Comparison of ENCODE assay signal across 8 cellular contexts in the genomic region with DNA sequence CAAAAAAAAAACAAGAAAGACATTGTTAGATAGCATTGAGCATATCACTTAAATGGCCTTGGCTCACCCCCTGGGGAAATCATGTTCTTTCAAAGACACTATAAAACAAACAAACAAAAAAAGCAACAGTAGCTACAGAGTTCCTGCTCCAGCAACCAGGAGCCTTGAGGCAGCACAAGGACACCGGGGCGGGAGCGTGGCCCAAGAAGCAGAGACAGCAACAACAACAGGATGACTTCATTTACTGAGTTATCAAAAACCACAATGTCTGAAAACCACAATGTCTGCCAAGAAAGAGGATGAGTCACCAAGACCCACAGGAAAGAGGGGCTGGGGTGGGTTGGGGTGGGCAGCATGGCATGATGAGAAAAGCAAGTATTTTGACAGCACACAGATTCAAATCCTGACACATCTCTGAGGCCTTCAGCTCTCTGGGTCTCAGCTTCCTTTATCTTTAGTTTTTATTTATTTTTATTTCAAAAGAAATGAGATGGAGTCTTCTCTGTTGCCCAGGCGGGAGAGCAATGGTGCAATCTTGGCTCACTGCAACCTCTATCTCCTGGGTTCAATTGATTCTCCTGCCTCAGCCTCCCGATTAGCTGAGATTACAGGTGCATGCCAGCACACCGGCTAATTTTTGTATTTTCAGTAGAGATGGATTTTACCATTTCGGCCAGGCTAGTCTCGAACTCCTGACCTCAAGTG. TPM values are rescaled to one million over a fixed set of nuclear protein-coding genes. Genes with fewer than 3 reads are reported as not detected.
DNase-seq lines count a peak whose midpoint lies in the region; ATAC-seq and TF ChIP-seq lines count a peak whose summit lies in the region.

No MANE protein-coding gene starts in this region.

- DNase-seq in HCEC 1CT = peak; percentile 88
- peak; percentile 50 for DNase-seq in SW480 (ENCODE audit: low spot score)
- peak; percentile 63 for DNase-seq in activated naive CD8-positive, alpha-beta T cell treated with anti-CD3 and anti-CD28 coated beads, Interleukin-2, amount 10 ng/mL, durations not matched to agents 7 days and 5 days
- no peak for DNase-seq in lung (ENCODE audit: low spot score)
- peak; percentile 55 to 72 for DNase-seq in thyroid gland
- DNase-seq in D341Med (ENCODE audit: low spot score) = no peak
- no peak for DNase-seq in NCI-H1930 (lab: John Stamatoyannopoulos, UW)

- H3K27ac ChIP-seq in lung (ENCODE audit: low read depth in 1 of 2, low read length in 1 of 2) = no peak overlapping the region
- peak overlapping the region in 1 of 3 donors; percentile 48 for H3K27ac ChIP-seq in thyroid gland

- 51 to 64% methylated on average over 8 of the region's 8 CpGs for WGBS in lung, 2 donors
- 64 to 65% methylated on average over 8 of the region's 8 CpGs for WGBS in thyroid gland, 2 donors

- H3K27me3 ChIP-seq in lung (ENCODE audit: control insufficient read depth, insufficient read depth) = no peaks in the 10 kb centered on the region
- H3K27me3 ChIP-seq in thyroid gland = no peaks in the 10 kb centered on the region

- no peaks in the 10 kb centered on the region for H3K9me3 ChIP-seq in lung (ENCODE audit: control insufficient read depth in 2 of 2, insufficient read depth in 1 of 2, low read length in 1 of 2)
- no peaks in the 10 kb centered on the region for H3K9me3 ChIP-seq in thyroid gland

- TF ChIP-seq POLR2A in thyroid gland (IDR thresholded peaks at IDR 0.05) = no peak

- ATAC-seq in activated naive CD8-positive, alpha-beta T cell treated with anti-CD3 and anti-CD28 coated beads, Interleukin-2, amount 10 ng/mL, durations not matched to agents 7 days and 5 days (ENCODE audit: low read depth) = peak; percentile 90
- peak; percentile 34 for ATAC-seq in lung (ENCODE audit: insufficient read depth, low FRiP score)
- no peak for ATAC-seq in GM21423 (IDR thresholded peaks at IDR 0.05; ENCODE audit: unreplicated experiment)

- peaks cover 6% of the 10 kb centered on the region for H3K36me3 Mint-ChIP-seq in activated naive CD8-positive, alpha-beta T cell treated with anti-CD3 and anti-CD28 coated beads, Interleukin-2, amount 10 ng/mL, durations not matched to agents 7 days and 5 days

- no peaks in the 10 kb centered on the region for H3K9me3 Mint-ChIP-seq in activated naive CD8-positive, alpha-beta T cell treated with anti-CD3 and anti-CD28 coated beads, Interleukin-2, amount 10 ng/mL, durations not matched to agents 7 days and 5 days

- peak overlapping the region; percentile 86 for H3K4me3 Mint-ChIP-seq in activated naive CD8-positive, alpha-beta T cell treated with anti-CD3 and anti-CD28 coated beads, Interleukin-2, amount 10 ng/mL, durations not matched to agents 7 days and 5 days

- intact Hi-C loops in thyroid gland (cut with DNase I) = no loop called here

- H3K27ac Mint-ChIP-seq in activated naive CD8-positive, alpha-beta T cell treated with anti-CD3 and anti-CD28 coated beads, Interleukin-2, amount 10 ng/mL, durations not matched to agents 7 days and 5 days = peak overlapping the region; percentile 98

- H3K4me1 Mint-ChIP-seq in activated naive CD8-positive, alpha-beta T cell treated with anti-CD3 and anti-CD28 coated beads, Interleukin-2, amount 10 ng/mL, durations not matched to agents 7 days and 5 days = peaks cover 38% of the 10 kb centered on the region

- no peaks in the 10 kb centered on the region for H3K36me3 ChIP-seq in lung (ENCODE audit: control insufficient read depth in 2 of 2, insufficient read depth in 2 of 2, low read length in 2 of 2)
- H3K36me3 ChIP-seq in thyroid gland = no peaks in the 10 kb centered on the region

- H3K4me3 ChIP-seq in lung (no peak overlapping the region), thyroid gland (replicated peaks in 1 of 3) (no peak overlapping the region)

- POLR2A ChIA-PET in activated naive CD8-positive, alpha-beta T cell treated with anti-CD3 and anti-CD28 coated beads, Interleukin-2, amount 10 ng/mL, durations not matched to agents 7 days and 5 days (lab: Charles Lee) = interaction anchor here (0.6 to 4.5 kb wide), 8 partner anchors 9 to 228 kb away, joined by 3 to 28 read pairs (median 6); a partner anchor contains a TSS

- TF ChIP-seq CTCF in lung (IDR thresholded peaks at IDR 0.05; ENCODE audit: control extremely low read depth, extremely low read depth) (no peak), thyroid gland (IDR thresholded peaks at IDR 0.05) (no peak)

- H3K4me1 ChIP-seq in lung (ENCODE audit: control insufficient read depth in 2 of 2, insufficient read depth in 2 of 2, low read length in 2 of 2) (no peaks in the 10 kb centered on the region), thyroid gland (peaks cover 0 to 14% of the 10 kb centered on the region in 2 donors)

- no peaks in the 10 kb centered on the region for H3K27me3 Mint-ChIP-seq in activated naive CD8-positive, alpha-beta T cell treated with anti-CD3 and anti-CD28 coated beads, Interleukin-2, amount 10 ng/mL, durations not matched to agents 7 days and 5 days

RNA-seq across cellular contexts. Expression of a gene that starts 19.3 kb away (rescaled TPM):
- total RNA-seq in activated naive CD8-positive, alpha-beta T cell treated with anti-CD3 and anti-CD28 coated beads, Interleukin-2, amount 10 ng/mL, durations not matched to agents 7 days and 5 days = 10 to 100 TPM; 64.5 to 67.2 TPM
- total RNA-seq in lung = 100 to 1,000 TPM in 1 of 2 donors, 10 to 100 TPM in 1; 99.6 to 145 TPM
- polyA plus RNA-seq in lung = 10 to 100 TPM; 35.9 to 53.1 TPM
- total RNA-seq in thyroid gland = 10 to 100 TPM; 41.3 to 46.1 (median 42.7) TPM

Comparison
In these comparisons a context has a peak if more than half of its experiments do, and no peak if none do; other contexts are left out.
1. DNase-seq: peak in HCEC 1CT (single experiment), SW480 (single experiment), activated naive CD8-positive, alpha-beta T cell treated with anti-CD3 and anti-CD28 coated beads, Interleukin-2, amount 10 ng/mL, durations not matched to agents 7 days and 5 days (single experiment) and thyroid gland (2 of 2); none in lung (single experiment), D341Med (single experiment) and NCI-H1930 (0 of 2).